In the genomic region with DNA sequence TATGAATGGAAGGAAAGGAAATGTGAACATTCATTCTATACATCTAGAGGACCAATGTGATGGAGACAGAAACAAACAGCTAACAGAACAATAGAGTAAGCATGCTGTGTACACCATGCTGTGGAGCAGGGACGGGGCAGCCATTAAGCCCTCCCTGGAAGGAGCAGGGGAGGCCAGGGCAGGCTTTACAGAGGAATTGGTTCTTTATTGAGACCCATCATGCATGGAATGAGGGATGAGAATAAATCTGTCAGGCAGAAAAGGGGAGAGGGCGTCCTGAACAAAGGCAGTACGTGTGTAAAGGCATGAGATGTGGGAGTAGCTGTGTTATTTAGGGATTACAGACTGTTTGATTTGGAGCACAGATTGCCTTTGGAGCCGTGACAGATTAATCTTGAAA, we compare ENCODE assay signal across 19 cellular contexts.
"Had no signal": no experiment of that assay in that cellular context is flagged by ENCODE, and none has a peak within 500 bp of the region (broad histone marks: within the 10 kb centered on the region; RNA-seq: fewer than 3 reads in every experiment).

No MANE protein-coding gene starts in this region.

- H3K27me3 ChIP-seq: breast epithelium, dorsolateral prefrontal cortex, upper lobe of left lung had no signal

- DNase-seq: activated CD4-positive, CD25-positive, alpha-beta regulatory T cell; activated effector memory CD4-positive, alpha-beta T cell treated with Interleukin-2 at 50 U/mL for 16 hours; activated T-cell treated with anti-CD3 and anti-CD28 coated beads, Interleukin-2, amount 50 U/mL, for 24 hours; amygdala; dorsolateral prefrontal cortex; hippocampal formation; kidney glomerular epithelial cell; lower lobe of right lung; midbrain; occipital lobe; psoas muscle; stimulated activated CD4-positive, alpha-beta T cell treated with anti-CD3 and anti-CD28 coated beads, Interleukin-12 subunit alpha, Interleukin-12 subunit beta, amount 100 ng/mL, for 4 hours; stimulated activated CD4-positive, alpha-beta T cell treated with anti-CD3 and anti-CD28 coated beads, Interleukin-2, amount 100 ng/mL, for 48 hours; stimulated activated naive CD4-positive, alpha-beta T cell treated with Interleukin-2 at 50 U/mL for 16 hours; T-helper 2 cell; upper lobe of left lung had no signal

- H3K4me3 ChIP-seq: breast epithelium, dorsolateral prefrontal cortex, lower lobe of right lung, psoas muscle, upper lobe of left lung had no signal

- H3K27me3 Mint-ChIP-seq: activated T-cell treated with anti-CD3 and anti-CD28 coated beads, Interleukin-2, amount 50 U/mL, for 24 hours had no signal

- H3K27ac ChIP-seq: breast epithelium, dorsolateral prefrontal cortex, lower lobe of right lung, psoas muscle, upper lobe of left lung had no signal

- H3K36me3 ChIP-seq: breast epithelium had no signal

- H3K27ac Mint-ChIP-seq: activated naive CD4-positive, alpha-beta T cell treated with anti-CD3 and anti-CD28 coated beads, Interleukin-2, amount 50 U/mL, for 72 hours; activated T-cell treated with anti-CD3 and anti-CD28 coated beads, Interleukin-2, amount 50 U/mL, for 24 hours had no signal

- H3K9me3 Mint-ChIP-seq: activated naive CD4-positive, alpha-beta T cell treated with anti-CD3 and anti-CD28 coated beads, Interleukin-2, amount 50 U/mL, for 72 hours; activated T-cell treated with anti-CD3 and anti-CD28 coated beads, Interleukin-2, amount 50 U/mL, for 24 hours had no signal

- ATAC-seq: activated naive CD4-positive, alpha-beta T cell treated with anti-CD3 and anti-CD28 coated beads, Interleukin-2, amount 50 U/mL, for 72 hours; esophagus mucosa; lower lobe of right lung; psoas muscle had no signal

- H3K9me3 ChIP-seq: breast epithelium, lower lobe of right lung, psoas muscle, upper lobe of left lung had no signal

- H3K4me3 Mint-ChIP-seq: activated T-cell treated with anti-CD3 and anti-CD28 coated beads, Interleukin-2, amount 50 U/mL, for 24 hours had no signal

- H3K4me1 ChIP-seq: breast epithelium had no signal
